Comparison of ENCODE assay signal across 7 cellular contexts in genomic region chr1:162847839-162848453, GRCh38. TPM values are rescaled to one million over a fixed set of nuclear protein-coding genes. Genes with fewer than 3 reads are reported as not detected.
DNase-seq lines count a peak whose midpoint lies in the region; ATAC-seq and TF ChIP-seq lines count a peak whose summit lies in the region.

No MANE protein-coding gene starts in this region.

- DNase-seq in NOMO-1 (lab: John Stamatoyannopoulos, UW; ENCODE audit: unreplicated experiment in 2 of 2) (peak; percentile 20 to 28), epithelial cell of proximal tubule (ENCODE audit: low read depth) (no peak)
- peak; percentile 31 to 81 (median 71) for DNase-seq in activated CD8-positive, alpha-beta memory T cell treated with anti-CD3 and anti-CD28 coated beads for 48 hours (ENCODE audit: low read depth in 2 of 3, low spot score in 2 of 3)
- peak; percentile 27 to 77 (median 65) for DNase-seq in naive thymus-derived CD4-positive, alpha-beta T cell
- DNase-seq in stimulated activated CD8-positive, alpha-beta memory T cell treated with anti-CD3 and anti-CD28 coated beads, Interleukin-7, amount 100 ng/mL, for 4 hours (ENCODE audit: low read depth in 2 of 2) = peak; percentile 62 to 69

- no peaks in the 10 kb centered on the region for H3K9me3 Mint-ChIP-seq in naive thymus-derived CD4-positive, alpha-beta T cell

- no peak overlapping the region for H3K27ac ChIP-seq in naive thymus-derived CD4-positive, alpha-beta T cell (ENCODE audit: low read depth, low read length)

- POLR2A ChIA-PET in naive thymus-derived CD4-positive, alpha-beta T cell (lab: Charles Lee) = no interaction called here

- no peak overlapping the region for H3K27ac Mint-ChIP-seq in naive thymus-derived CD4-positive, alpha-beta T cell

- no peaks in the 10 kb centered on the region for H3K36me3 ChIP-seq in naive thymus-derived CD4-positive, alpha-beta T cell (ENCODE audit: control insufficient read depth in 2 of 3, insufficient read depth in 3 of 3, low read length in 3 of 3)

- no peaks in the 10 kb centered on the region for H3K4me1 Mint-ChIP-seq in naive thymus-derived CD4-positive, alpha-beta T cell

- H3K27me3 Mint-ChIP-seq in naive thymus-derived CD4-positive, alpha-beta T cell = peaks cover 4 to 34% (median 15%) of the 10 kb centered on the region in 5 donors

- H3K4me3 ChIP-seq in epithelial cell of proximal tubule (ENCODE audit: low read depth, low read length) = no peak overlapping the region
- no peak overlapping the region for H3K4me3 ChIP-seq in naive thymus-derived CD4-positive, alpha-beta T cell (ENCODE audit: low read length)

- H3K4me3 Mint-ChIP-seq in naive thymus-derived CD4-positive, alpha-beta T cell = no peak overlapping the region

- H3K4me1 ChIP-seq in naive thymus-derived CD4-positive, alpha-beta T cell (ENCODE audit: control insufficient read depth in 2 of 2, insufficient read depth in 2 of 2, low read length in 2 of 2) = no peaks in the 10 kb centered on the region

- no peaks in the 10 kb centered on the region for H3K36me3 Mint-ChIP-seq in naive thymus-derived CD4-positive, alpha-beta T cell

- intact Hi-C loops in naive thymus-derived CD4-positive, alpha-beta T cell (cut with micrococcal nuclease) = loop anchor here in 1 of 2 donors (1.0 kb wide), 2 partner anchors 327 to 792 kb away; no protein-coding TSS in a partner anchor

- CTCF ChIA-PET in naive thymus-derived CD4-positive, alpha-beta T cell (lab: Charles Lee) = interaction anchor here (0.7 to 3.6 kb wide), 5 partner anchors 11 to 468 kb away, joined by 3 to 28 read pairs (median 3); no protein-coding TSS in a partner anchor

- peak; percentile 84 for TF ChIP-seq CTCF in GM12872 (IDR thresholded peaks at IDR 0.05; ENCODE audit: insufficient read depth, low read depth, low read length)
- TF ChIP-seq CTCF in epithelial cell of proximal tubule (conservative IDR thresholded peaks at IDR 0.05; ENCODE audit: low read depth, low read length) = peak; percentile 95

- no peaks in the 10 kb centered on the region for H3K9me3 ChIP-seq in naive thymus-derived CD4-positive, alpha-beta T cell (ENCODE audit: control insufficient read depth in 2 of 3, low read length in 3 of 3)

- H3K27me3 ChIP-seq in naive thymus-derived CD4-positive, alpha-beta T cell (ENCODE audit: control insufficient read depth in 2 of 2, insufficient read depth in 2 of 2, low read length in 2 of 2) = no peaks in the 10 kb centered on the region

- ATAC-seq in HG03460 (IDR thresholded peaks at IDR 0.05; ENCODE audit: unreplicated experiment) = peak; percentile 70
- ATAC-seq in naive thymus-derived CD4-positive, alpha-beta T cell = peak; percentile 58

RNA-seq across cellular contexts. Expression of gene CCDC190, which starts 13.0 kb away (rescaled TPM):
- total RNA-seq in epithelial cell of proximal tubule = not detected in 2 replicates
- not detected for total RNA-seq in naive thymus-derived CD4-positive, alpha-beta T cell
- not detected for polyA plus RNA-seq in naive thymus-derived CD4-positive, alpha-beta T cell

RNA-seq across cellular contexts. Expression of gene HSD17B7, which starts 57.4 kb away (rescaled TPM):
- total RNA-seq in epithelial cell of proximal tubule = 11.6 and 39.9 TPM in 2 replicates
- 10 to 100 TPM; 19.3 to 34.1 (median 23.5) TPM for total RNA-seq in naive thymus-derived CD4-positive, alpha-beta T cell
- polyA plus RNA-seq in naive thymus-derived CD4-positive, alpha-beta T cell = 10 to 100 TPM; 19.8 to 29.0 TPM
